21 cellular contexts compared by ENCODE assay signal in the genomic region with DNA sequence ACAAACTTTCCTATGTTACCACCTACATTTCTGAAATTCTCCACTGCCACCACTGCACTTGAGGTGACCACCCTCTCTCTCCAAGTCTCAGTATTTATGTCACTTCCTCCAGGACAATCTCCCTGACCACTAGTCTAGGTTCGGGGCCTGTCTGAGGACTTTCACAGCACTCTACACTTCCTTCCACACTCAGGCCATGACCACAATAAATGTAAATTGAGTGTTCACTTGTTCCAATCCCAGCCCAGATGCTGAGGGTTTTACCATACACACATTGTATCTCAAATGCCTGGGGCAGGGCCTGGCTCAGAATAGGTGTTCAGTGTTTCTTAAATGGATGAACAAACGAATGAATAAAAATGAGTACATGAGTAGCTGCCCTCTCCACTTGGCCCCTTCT.
DNase-seq lines count a peak whose midpoint lies in the region; ATAC-seq lines count a peak whose summit lies in the region.
"Had no signal": no experiment of that assay in that cellular context is flagged by ENCODE, and none has a peak within 500 bp of the region (broad histone marks: within the 10 kb centered on the region; RNA-seq: fewer than 3 reads in every experiment).

No MANE protein-coding gene starts in this region.

- ATAC-seq in GM18873 (IDR thresholded peaks at IDR 0.05; ENCODE audit: low FRiP score, unreplicated experiment) (peak; percentile 44), GM19463 (IDR thresholded peaks at IDR 0.05; ENCODE audit: unreplicated experiment) (peak; percentile 39), HG03354 (IDR thresholded peaks at IDR 0.05; ENCODE audit: poor library complexity, severe bottlenecking, unreplicated experiment) (peak; percentile 29)
- ATAC-seq: A549, Panc1, T-helper 17 cell had no signal

- DNase-seq in UCSD-AML1 (lab: John Stamatoyannopoulos, UW; ENCODE audit: unreplicated experiment), result peak; percentile 12
- no peak for DNase-seq in activated naive CD4-positive, alpha-beta T cell treated with Interleukin-2 at 50 U/mL for 16 hours
- DNase-seq in stimulated activated CD4-positive, alpha-beta T cell treated with anti-CD3 and anti-CD28 coated beads, Interleukin-15, amount 100 ng/mL, for 24 hours, result no peak
- no peak for DNase-seq in midbrain (lab: John Stamatoyannopoulos, UW)
- DNase-seq: Caco-2; CD4-positive, alpha-beta T cell; DMS153; H7; HFFc6; KG1; NCI-H1417 treated with DMSO at 0.1 percent for 48 hours; NCI-H187 treated with DMSO at 0.1 percent for 48 hours; NCI-H345; NCI-H524 treated with DMSO at 0.1 percent for 48 hours; SJCRH30; T-helper 17 cell had no signal
